Comparison of ENCODE assay signal across 17 cellular contexts in the genomic region with DNA sequence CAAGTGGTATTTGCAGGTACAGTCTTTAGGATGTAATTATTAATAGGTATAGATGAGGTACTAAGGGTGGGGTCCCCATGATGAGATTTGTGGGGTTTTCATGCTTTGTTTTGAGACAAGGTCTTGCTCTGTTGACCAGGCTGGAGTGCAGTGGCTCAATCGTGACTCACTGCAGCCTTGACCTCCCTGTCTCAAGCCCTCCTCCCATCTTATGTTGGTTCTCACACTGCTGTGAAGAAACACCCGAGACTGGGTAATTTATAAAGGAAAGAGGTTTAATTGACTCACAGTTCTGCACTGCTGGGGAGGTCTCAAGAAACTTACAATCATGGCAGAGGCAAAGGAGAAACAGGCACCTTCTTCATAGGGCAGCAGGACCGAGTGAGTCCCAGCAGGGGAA.
DNase-seq lines count a peak whose midpoint lies in the region; ATAC-seq and TF ChIP-seq lines count a peak whose summit lies in the region.
"Had no signal": no experiment of that assay in that cellular context is flagged by ENCODE, and none has a peak within 500 bp of the region (broad histone marks: within the 10 kb centered on the region; RNA-seq: fewer than 3 reads in every experiment).

No MANE protein-coding gene starts in this region.

- H3K9me2 ChIP-seq in MM.1S (replicated peaks; ENCODE audit: insufficient read depth, low read length), result no peaks in the 10 kb centered on the region

- H3K27me3 ChIP-seq in MM.1S (replicated peaks; ENCODE audit: insufficient read depth, low read length), result no peaks in the 10 kb centered on the region
- H3K27me3 ChIP-seq: BLaER1 had no signal

- H3K4me2 ChIP-seq in MM.1S (ENCODE audit: low read depth, low read length), result no peak overlapping the region
- H3K4me2 ChIP-seq: BLaER1 had no signal

- H3K4me1 ChIP-seq in MM.1S (ENCODE audit: low read length), result no peaks in the 10 kb centered on the region
- H3K4me1 ChIP-seq: HAP-1 had no signal

- H3K9me3 ChIP-seq in MM.1S (replicated peaks; ENCODE audit: insufficient read depth, low read length), result no peaks in the 10 kb centered on the region
- H3K9me3 ChIP-seq: BLaER1, HAP-1 had no signal

- peak; percentile 22 for DNase-seq in ELR (ENCODE audit: low read depth)
- DNase-seq in RPMI7951 (ENCODE audit: low read depth), result peak; percentile 18
- peak; percentile 23 for DNase-seq in fibroblast of pulmonary artery (ENCODE audit: low read depth)
- DNase-seq in omental fat pad (ENCODE audit: low spot score), result no peak
- DNase-seq in GF-D8 (lab: John Stamatoyannopoulos, UW), result no peak
- no peak for DNase-seq in amygdala (lab: John Stamatoyannopoulos, UW)
- DNase-seq in MM.1S, result no peak
- DNase-seq: CD8-positive, alpha-beta memory T cell; NCI-H1048; NCI-H146; NCI-H2227 treated with DMSO at 0.1 percent for 48 hours; NCI-H526; OCI-M1 had no signal

- H3K4me3 ChIP-seq in fibroblast of pulmonary artery (replicated peaks; ENCODE audit: low read depth, low read length) (no peak overlapping the region), MM.1S (ENCODE audit: low read length) (no peak overlapping the region)
- H3K4me3 ChIP-seq: BLaER1, HAP-1, SK-N-MC had no signal

- no peak overlapping the region for H3K27ac ChIP-seq in MM.1S (ENCODE audit: low read length)
- H3K27ac ChIP-seq: BLaER1, SK-N-MC had no signal

- no peaks in the 10 kb centered on the region for H3K36me3 ChIP-seq in MM.1S (replicated peaks; ENCODE audit: insufficient read depth, low read length)
- H3K36me3 ChIP-seq: BLaER1, HAP-1 had no signal

- H2AFZ ChIP-seq in MM.1S (ENCODE audit: low read length), result no peak overlapping the region

- H3K79me2 ChIP-seq in MM.1S (ENCODE audit: low read length), result no peaks in the 10 kb centered on the region

- ATAC-seq in omental fat pad (ENCODE audit: low FRiP score) (peak; percentile 13), GM21360 (IDR thresholded peaks at IDR 0.05; ENCODE audit: unreplicated experiment) (no peak)

- no peaks in the 10 kb centered on the region for H4K20me1 ChIP-seq in MM.1S (ENCODE audit: insufficient read depth, low read length)
- H4K20me1 ChIP-seq: BLaER1 had no signal

- no peak overlapping the region for H3K9ac ChIP-seq in MM.1S (ENCODE audit: low read length)
- H3K9ac ChIP-seq: BLaER1 had no signal

- H3F3A ChIP-seq in MM.1S (ENCODE audit: insufficient read depth, low read length), result no peaks in the 10 kb centered on the region

- TF ChIP-seq CTCF in fibroblast of pulmonary artery (IDR thresholded peaks at IDR 0.05; ENCODE audit: low read length, missing control alignments) (no peak), omental fat pad (IDR thresholded peaks at IDR 0.05) (no peak), MM.1S (IDR thresholded peaks at IDR 0.05; ENCODE audit: low read length) (no peak)

Comparison
In these comparisons a context has a peak if more than half of its experiments do, and no peak if none do; other contexts are left out.
1. DNase-seq: peak in ELR (single experiment), RPMI7951 (single experiment) and fibroblast of pulmonary artery (single experiment); none in omental fat pad (single experiment), GF-D8 (single experiment), amygdala (0 of 56) and MM.1S (single experiment).